Comparison of ENCODE assay signal across 1 cellular context in the genomic region with DNA sequence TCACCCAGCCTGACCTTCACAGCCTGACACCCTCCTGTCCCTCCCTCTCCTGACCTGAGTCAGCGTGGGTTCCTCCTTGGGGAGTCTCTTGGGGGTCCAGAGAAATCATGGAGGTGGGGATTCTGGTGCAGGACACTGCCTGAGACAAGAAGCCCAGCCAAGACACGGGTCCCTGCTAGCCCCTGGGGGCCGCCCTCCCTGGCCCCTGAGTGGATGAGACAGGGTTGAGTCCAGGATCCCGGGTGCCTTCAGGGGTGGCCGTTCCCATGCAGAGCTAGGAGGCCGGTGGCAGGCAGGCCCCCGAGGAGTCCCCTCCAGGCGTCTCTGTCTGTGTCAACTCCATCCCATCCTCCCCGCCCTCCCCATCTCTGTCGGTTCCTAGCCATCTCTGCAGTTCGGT.
TF ChIP-seq lines count a peak whose summit lies in the region.

No MANE protein-coding gene starts in this region.

TF ChIP-seq in HepG2, 621 proteins besides CTCF, POLR2A, EP300 and RAD21:
- TF ChIP-seq, protein P1, sequence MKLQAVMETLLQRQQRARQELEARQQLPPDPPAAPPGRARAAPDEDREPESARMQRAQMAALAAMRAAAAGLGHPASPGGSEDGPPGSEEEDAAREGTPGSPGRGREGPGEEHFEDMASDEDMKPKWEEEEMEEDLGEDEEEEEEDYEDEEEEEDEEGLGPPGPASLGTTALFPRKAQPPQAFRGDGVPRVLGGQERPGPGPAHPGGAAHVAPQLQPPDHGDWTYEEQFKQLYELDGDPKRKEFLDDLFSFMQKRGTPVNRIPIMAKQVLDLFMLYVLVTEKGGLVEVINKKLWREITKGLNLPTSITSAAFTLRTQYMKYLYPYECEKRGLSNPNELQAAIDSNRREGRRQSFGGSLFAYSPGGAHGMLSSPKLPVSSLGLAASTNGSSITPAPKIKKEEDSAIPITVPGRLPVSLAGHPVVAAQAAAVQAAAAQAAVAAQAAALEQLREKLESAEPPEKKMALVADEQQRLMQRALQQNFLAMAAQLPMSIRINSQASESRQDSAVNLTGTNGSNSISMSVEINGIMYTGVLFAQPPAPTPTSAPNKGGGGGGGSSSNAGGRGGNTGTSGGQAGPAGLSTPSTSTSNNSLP (IDR thresholded peaks at IDR 0.05; ENCODE audit: low read depth, low read length), result no peak
- TF ChIP-seq FOXO1 (CRISPR knock-in tag; IDR thresholded peaks at IDR 0.05), result no peak
- TF ChIP-seq SRY (CRISPR knock-in tag; IDR thresholded peaks at IDR 0.05), result 0 out of 2 replicates have a peak, but pooled peaks have one; percentile 1
